24 cellular contexts compared by ENCODE assay signal in the genomic region with DNA sequence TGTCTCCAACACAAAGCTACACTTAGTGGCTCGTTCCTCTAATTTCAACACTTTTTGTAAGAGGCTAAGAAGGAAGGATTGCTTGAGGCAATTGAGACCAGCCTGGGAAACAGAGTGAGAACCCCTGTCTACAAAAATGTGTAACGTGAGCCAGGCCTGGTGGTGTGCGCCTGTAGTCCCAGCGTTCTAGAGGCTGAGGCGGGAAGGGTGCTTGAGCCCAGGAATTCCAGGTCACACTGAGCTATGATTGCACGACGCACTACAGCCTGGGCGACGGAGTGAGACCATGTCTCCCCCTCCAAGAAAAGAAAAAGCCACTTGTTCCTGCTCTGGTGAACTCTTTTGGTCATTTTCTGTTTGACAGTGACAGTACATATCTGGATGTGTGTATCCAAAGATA.
"Had no signal": no experiment of that assay in that cellular context is flagged by ENCODE, and none has a peak within 500 bp of the region (broad histone marks: within the 10 kb centered on the region; RNA-seq: fewer than 3 reads in every experiment).

No MANE protein-coding gene starts in this region.

- H3K36me3 ChIP-seq: esophagus squamous epithelium, gastrocnemius medialis, heart left ventricle, left lung, lower lobe of right lung had no signal

- H3K27ac ChIP-seq: coronary artery, dorsolateral prefrontal cortex, epithelial cell of prostate, esophagus squamous epithelium, gastrocnemius medialis, heart left ventricle, hepatocyte, left lung, lower lobe of right lung had no signal

- H3K4me3 ChIP-seq: coronary artery, dorsolateral prefrontal cortex, esophagus squamous epithelium, gastrocnemius medialis, heart left ventricle, hepatocyte, left lung, lower lobe of right lung, mucosa of descending colon had no signal

- H3K4me1 ChIP-seq: esophagus squamous epithelium, gastrocnemius medialis, heart left ventricle, left lung, lower lobe of right lung had no signal

- H2AFZ ChIP-seq: hepatocyte had no signal

- H3K4me1 Mint-ChIP-seq: immature natural killer cell, mesothelial cell of epicardium, naive B cell had no signal

- H3K36me3 Mint-ChIP-seq: immature natural killer cell, mesothelial cell of epicardium, naive B cell had no signal

- H3K4me3 Mint-ChIP-seq: immature natural killer cell, mesothelial cell of epicardium, naive B cell had no signal

- H3K9me3 ChIP-seq: gastrocnemius medialis, lower lobe of right lung had no signal

- DNase-seq: dermis blood vessel endothelial cell; dorsolateral prefrontal cortex; effector CD4-positive, alpha-beta T cell; effector memory CD4-positive, alpha-beta T cell; erythroblast; esophagus squamous epithelium; foreskin fibroblast; foreskin melanocyte; gastrocnemius medialis; heart left ventricle; hypothalamus; immature natural killer cell; left cardiac atrium; left lung; left ventricle myocardium superior; lower lobe of right lung; mesenchymal stem cell; mucosa of descending colon; naive B cell had no signal

- H3K27me3 ChIP-seq: dorsolateral prefrontal cortex, esophagus squamous epithelium, gastrocnemius medialis, heart left ventricle, hepatocyte, left lung had no signal

- H3K4me2 ChIP-seq: hepatocyte had no signal

- H3K27me3 Mint-ChIP-seq: naive B cell had no signal

- H3K27ac Mint-ChIP-seq: immature natural killer cell, mesothelial cell of epicardium, naive B cell had no signal

- ATAC-seq: esophagus mucosa, gastrocnemius medialis, heart left ventricle, left cardiac atrium, left lung, left ventricle myocardium superior, lower lobe of right lung, mucosa of descending colon had no signal
